In genomic region chr5:64958757-64959391, GRCh38 we compare ENCODE assay signal across 8 cellular contexts.
DNase-seq lines count a peak whose midpoint lies in the region; ATAC-seq and TF ChIP-seq lines count a peak whose summit lies in the region.

No MANE protein-coding gene starts in this region.

- H3K27ac ChIP-seq in adrenal gland, result no peak overlapping the region

- peaks cover 14% of the 10 kb centered on the region for H3K36me3 Mint-ChIP-seq in activated T-cell treated with anti-CD3 and anti-CD28 coated beads, Interleukin-2, amount 50 U/mL, for 24 hours (ENCODE audit: low read depth)

- DNase-seq in AG20443 (ENCODE audit: low spot score), result peak; percentile 8
- peak; percentile 28 for DNase-seq in H4 (ENCODE audit: low spot score)
- no peak for DNase-seq in adrenal gland
- DNase-seq in left kidney (ENCODE audit: low read depth, low spot score), result peak; percentile 34
- no peak for DNase-seq in cerebellar nuclear complex (lab: John Stamatoyannopoulos, UW)
- DNase-seq in activated T-cell treated with anti-CD3 and anti-CD28 coated beads, Interleukin-2, amount 50 U/mL, for 24 hours, result no peak

- no peaks in the 10 kb centered on the region for H3K4me1 Mint-ChIP-seq in activated T-cell treated with anti-CD3 and anti-CD28 coated beads, Interleukin-2, amount 50 U/mL, for 24 hours (ENCODE audit: low read depth)

- no peaks in the 10 kb centered on the region for H3K27me3 ChIP-seq in adrenal gland

- H3K27me3 Mint-ChIP-seq in activated T-cell treated with anti-CD3 and anti-CD28 coated beads, Interleukin-2, amount 50 U/mL, for 24 hours, result no peaks in the 10 kb centered on the region

- no peak for TF ChIP-seq POLR2A in adrenal gland (IDR thresholded peaks at IDR 0.05)

- peaks cover 8% of the 10 kb centered on the region for H3K9me3 Mint-ChIP-seq in activated T-cell treated with anti-CD3 and anti-CD28 coated beads, Interleukin-2, amount 50 U/mL, for 24 hours

- no peaks in the 10 kb centered on the region for H3K4me1 ChIP-seq in adrenal gland (replicated peaks in 1 of 2)

- no peak overlapping the region for H3K27ac Mint-ChIP-seq in activated T-cell treated with anti-CD3 and anti-CD28 coated beads, Interleukin-2, amount 50 U/mL, for 24 hours

- ATAC-seq in HG03108 (IDR thresholded peaks at IDR 0.05; ENCODE audit: unreplicated experiment), result no peak
- ATAC-seq in HG02759 (IDR thresholded peaks at IDR 0.05; ENCODE audit: unreplicated experiment), result no peak

- H3K36me3 ChIP-seq in adrenal gland (replicated peaks in 1 of 2), result no peaks in the 10 kb centered on the region

- no peak overlapping the region for H3K4me3 Mint-ChIP-seq in activated T-cell treated with anti-CD3 and anti-CD28 coated beads, Interleukin-2, amount 50 U/mL, for 24 hours

- intact Hi-C loops in adrenal gland (cut with DNase I), result loop anchor here in 1 of 2 donors (10.0 kb wide), 2 partner anchors 144 to 526 kb away; partner anchors contain the start of gene ADAMTS6

- H3K4me3 ChIP-seq in adrenal gland, result no peak overlapping the region

- peaks cover 0 to 5% (median 0%) of the 10 kb centered on the region in 3 donors for H3K9me3 ChIP-seq in adrenal gland (replicated peaks in 1 of 3)

- peak; percentile 42 to 65 (median 50) for TF ChIP-seq CTCF in adrenal gland (IDR thresholded peaks at IDR 0.05)

Comparison
In these comparisons a context has a peak if more than half of its experiments do, and no peak if none do; other contexts are left out.
1. DNase-seq: peak in AG20443 (single experiment), H4 (single experiment) and left kidney (single experiment); none in adrenal gland (0 of 7), cerebellar nuclear complex (0 of 2) and activated T-cell treated with anti-CD3 and anti-CD28 coated beads, Interleukin-2, amount 50 U/mL, for 24 hours (single experiment).